22 cellular contexts compared by ENCODE assay signal in genomic region chr15:35911052-35911780, GRCh38.
"Had no signal": no experiment of that assay in that cellular context is flagged by ENCODE, and none has a peak within 500 bp of the region (broad histone marks: within the 10 kb centered on the region; RNA-seq: fewer than 3 reads in every experiment).

No MANE protein-coding gene starts in this region.

- H3K9me3 ChIP-seq: thoracic aorta, vagina had no signal

- H3K36me3 ChIP-seq: brain microvascular endothelial cell, spleen, thoracic aorta, vagina, WERI-Rb-1 had no signal

- DNase-seq: activated CD4-positive, alpha-beta T cell treated with anti-CD3 and anti-CD28 coated beads for 1 hour; activated CD4-positive, alpha-beta T cell treated with anti-CD3 and anti-CD28 coated beads, Interleukin-2, amount 50 U/mL, for 1 hour; activated CD8-positive, alpha-beta T cell treated with anti-CD3 and anti-CD28 coated beads, Interleukin-2, amount 10 ng/mL, durations not matched to agents 7 days and 5 days; activated gamma-delta T cell treated with Interleukin-2 at 50 U/mL for 16 hours; aorta; brain microvascular endothelial cell; central memory CD4-positive, alpha-beta T cell; dermis blood vessel endothelial cell; effector CD8-positive, alpha-beta T cell; foreskin fibroblast; kidney; naive B cell; spleen; stimulated activated CD4-positive, alpha-beta T cell treated with anti-CD3 and anti-CD28 coated beads, Interleukin-4, amount 100 ng/mL, for 1 hour; stimulated activated naive CD4-positive, alpha-beta T cell; WERI-Rb-1 had no signal

- H3K4me1 ChIP-seq: spleen, vagina had no signal

- H3K36me3 Mint-ChIP-seq: activated naive CD4-positive, alpha-beta T cell treated with anti-CD3 and anti-CD28 coated beads, Interleukin-2, amount 50 U/mL, for 24 hours; naive B cell; type B pancreatic cell had no signal

- H3K27me3 ChIP-seq: brain microvascular endothelial cell, spleen, vagina had no signal

- ATAC-seq: activated CD8-positive, alpha-beta T cell treated with anti-CD3 and anti-CD28 coated beads, Interleukin-2, amount 10 ng/mL, durations not matched to agents 7 days and 5 days had no signal

- H3K27ac ChIP-seq: brain microvascular endothelial cell, spleen, thoracic aorta, vagina, WERI-Rb-1 had no signal

- H3K4me1 Mint-ChIP-seq: activated naive CD4-positive, alpha-beta T cell treated with anti-CD3 and anti-CD28 coated beads, Interleukin-2, amount 50 U/mL, for 24 hours; naive B cell; neural crest cell had no signal

- H3K4me3 Mint-ChIP-seq: activated CD8-positive, alpha-beta T cell treated with anti-CD3 and anti-CD28 coated beads, Interleukin-2, amount 10 ng/mL, durations not matched to agents 7 days and 5 days; activated naive CD4-positive, alpha-beta T cell treated with anti-CD3 and anti-CD28 coated beads, Interleukin-2, amount 50 U/mL, for 24 hours; naive B cell; neural crest cell; type B pancreatic cell had no signal

- H3K27me3 Mint-ChIP-seq: naive B cell, type B pancreatic cell had no signal

- H3K27ac Mint-ChIP-seq: activated CD8-positive, alpha-beta T cell treated with anti-CD3 and anti-CD28 coated beads, Interleukin-2, amount 10 ng/mL, durations not matched to agents 7 days and 5 days; activated naive CD4-positive, alpha-beta T cell treated with anti-CD3 and anti-CD28 coated beads, Interleukin-2, amount 50 U/mL, for 24 hours; naive B cell; type B pancreatic cell had no signal

- H3K4me3 ChIP-seq: lung, spleen, thoracic aorta, vagina had no signal
